In genomic region chr7:30914611-30915601, GRCh38 we compare ENCODE assay signal across 9 cellular contexts. TPM values are rescaled to one million over a fixed set of nuclear protein-coding genes. Genes with fewer than 3 reads are reported as not detected.
DNase-seq lines count a peak whose midpoint lies in the region; ATAC-seq and TF ChIP-seq lines count a peak whose summit lies in the region.
"Had no signal": no experiment of that assay in that cellular context is flagged by ENCODE, and none has a peak within 500 bp of the region (broad histone marks: within the 10 kb centered on the region; RNA-seq: fewer than 3 reads in every experiment).

No MANE protein-coding gene starts in this region.

- no peaks in the 10 kb centered on the region for H3K9me3 Mint-ChIP-seq in MCF 10A (ENCODE audit: unreplicated experiment)

- no peak overlapping the region for H3K27ac Mint-ChIP-seq in MCF 10A (ENCODE audit: low read depth, unreplicated experiment)

- peak overlapping the region; percentile 0 for H3K4me3 ChIP-seq in lower leg skin (ENCODE audit: low read depth, poor library complexity, severe bottlenecking)

- H3K4me3 Mint-ChIP-seq in MCF 10A (ENCODE audit: unreplicated experiment), result no peak overlapping the region

- ATAC-seq in HG02571 (IDR thresholded peaks at IDR 0.05; ENCODE audit: unreplicated experiment), result no peak

- CTCF ChIA-PET in MCF 10A (lab: Yijun Ruan, JAX), result interaction anchor here (0.6 to 0.7 kb wide), 3 partner anchors 19 to 564 kb away, joined by 3 to 4 read pairs (median 3); no protein-coding TSS in a partner anchor

- WGBS in lower leg skin, 2 donors, result 52 to 58% methylated on average over 15 of the region's 15 CpGs

- intact Hi-C loops in MCF 10A (cut with micrococcal nuclease) (no loop called here), lower leg skin (cut with DNase I; ENCODE audit: low total_unique reads) (no loop called here)

- DNase-seq in 8988T (peak; percentile 65), HT-29 (ENCODE audit: low spot score) (peak; percentile 60), MCF 10A (ENCODE audit: unreplicated experiment) (peak; percentile 59), lower leg skin (ENCODE audit: low spot score in 2 of 2) (peak in 1 of 2 donors; percentile 90), HuH-7 (ENCODE audit: low spot score) (no peak), NCI-H345 treated with DMSO at 0.1 percent for 48 hours (lab: John Stamatoyannopoulos, UW; ENCODE audit: unreplicated experiment) (no peak)
- DNase-seq in activated CD4-positive, CD25-positive, alpha-beta regulatory T cell (lab: John Stamatoyannopoulos, UW), result no peak
- DNase-seq: activated gamma-delta T cell treated with Interleukin-2 at 50 U/mL for 16 hours had no signal

- no peak for TF ChIP-seq POLR2A in lower leg skin (IDR thresholded peaks at IDR 0.05)

- TF ChIP-seq CTCF in MCF 10A (IDR thresholded peaks at IDR 0.05; ENCODE audit: unreplicated experiment), result no peak
- TF ChIP-seq CTCF in lower leg skin (IDR thresholded peaks at IDR 0.05), result no peak

- BruUV-seq in MCF 10A (replicated peaks; lab: Mats Ljungman, UMichigan), result no TSS peak

- no peaks in the 10 kb centered on the region for H3K27me3 Mint-ChIP-seq in MCF 10A (ENCODE audit: insufficient read depth, unreplicated experiment)

- peaks cover 14% of the 10 kb centered on the region for H3K4me1 Mint-ChIP-seq in MCF 10A (ENCODE audit: insufficient read depth, unreplicated experiment)

- POLR2A ChIA-PET in MCF 10A (lab: Yijun Ruan, JAX), result no interaction called here

- no peaks in the 10 kb centered on the region for H3K36me3 Mint-ChIP-seq in MCF 10A (ENCODE audit: insufficient read depth, unreplicated experiment)

RNA-seq across cellular contexts. Expression of gene AQP1, which starts 3.3 kb away (rescaled TPM):
- 8.2 and 9.8 TPM in 2 replicates for total RNA-seq in HT-29 (2014; rRNA removed; shearing (Covaris generic))
- 0.71 TPM in 1 of 2 replicates, not detected in the other for total RNA-seq in MCF 10A (2022)
- 100 to 1,000 TPM in 2 of 4 donors, 10 to 100 TPM in 2; 50.7 to 247 (median 103) TPM for total RNA-seq in lower leg skin

RNA-seq across cellular contexts. Expression of gene GHRHR, which starts 48.8 kb away (rescaled TPM):
- not detected in 2 replicates for total RNA-seq in HT-29 (2014; rRNA removed; shearing (Covaris generic))
- total RNA-seq in MCF 10A (2022) (not detected in 2 replicates), lower leg skin (not detected)

Comparison
In these comparisons a context has a peak if more than half of its experiments do, and no peak if none do; other contexts are left out.
1. DNase-seq: peak in 8988T (single experiment), HT-29 (single experiment) and MCF 10A (single experiment); none in HuH-7 (single experiment), NCI-H345 treated with DMSO at 0.1 percent for 48 hours (single experiment) and activated CD4-positive, CD25-positive, alpha-beta regulatory T cell (0 of 4).